9 cellular contexts compared by ENCODE assay signal in the genomic region with DNA sequence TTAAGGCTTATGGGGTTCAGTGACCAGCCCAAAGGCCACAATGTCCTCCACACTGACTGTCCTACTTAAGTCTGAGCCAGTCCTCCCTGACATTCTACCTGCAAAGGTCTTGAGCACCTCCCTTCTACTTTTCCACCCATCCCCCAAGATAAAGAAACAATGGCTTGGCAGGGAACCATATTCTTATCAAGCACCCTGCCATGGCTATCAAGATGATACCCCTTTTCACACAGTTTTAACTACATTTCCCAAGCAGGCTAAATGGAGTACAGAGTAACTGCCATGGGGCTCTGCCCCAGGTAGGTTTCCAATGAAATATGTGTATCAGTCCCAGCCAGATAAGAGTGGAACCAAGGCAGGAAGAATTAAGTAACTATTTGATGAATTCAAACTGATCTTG.
"Had no signal": no experiment of that assay in that cellular context is flagged by ENCODE, and none has a peak within 500 bp of the region (broad histone marks: within the 10 kb centered on the region; RNA-seq: fewer than 3 reads in every experiment).

No MANE protein-coding gene starts in this region.

- H3K4me1 ChIP-seq: HAP-1 had no signal

- H3K4me3 Mint-ChIP-seq: GM23338, H9, HFFc6 had no signal

- H3K4me3 ChIP-seq: GM23248, GM23338, HAP-1 had no signal

- H3K36me3 ChIP-seq: HAP-1 had no signal

- H3K27ac ChIP-seq: GM23248 had no signal

- H3K9ac ChIP-seq: GM23248 had no signal

- DNase-seq: GM23248, GOT3, H7, H9, HCEC 1CT, HFFc6 had no signal

- H3K4me2 ChIP-seq: GM23338 had no signal

- H3K27ac Mint-ChIP-seq: GM23338, H9, HFFc6 had no signal

- H3K9me3 ChIP-seq: HAP-1 had no signal

- ATAC-seq: GM23338, HCT116 had no signal
